Comparison of ENCODE assay signal across 15 cellular contexts in the genomic region with DNA sequence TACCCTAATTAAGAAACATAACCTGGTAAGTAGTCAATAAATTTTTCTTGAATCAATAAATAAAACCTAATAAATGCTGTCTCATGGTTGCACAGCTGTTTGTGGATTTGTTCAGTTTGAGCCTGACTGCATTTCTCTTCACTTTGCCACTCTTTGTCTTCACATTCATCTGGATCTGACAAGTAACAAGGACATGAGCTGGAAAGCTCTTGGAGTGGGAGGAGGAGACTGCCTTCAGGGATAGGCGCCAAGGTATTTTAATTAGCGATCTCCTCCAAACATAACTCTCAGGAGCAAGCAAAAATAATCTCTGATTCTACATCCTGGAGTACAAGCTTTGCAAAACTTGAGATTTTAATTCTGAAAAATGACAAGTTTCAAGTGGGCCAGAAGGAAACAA.
DNase-seq lines count a peak whose midpoint lies in the region; ATAC-seq and TF ChIP-seq lines count a peak whose summit lies in the region.
"Had no signal": no experiment of that assay in that cellular context is flagged by ENCODE, and none has a peak within 500 bp of the region (broad histone marks: within the 10 kb centered on the region; RNA-seq: fewer than 3 reads in every experiment).

No MANE protein-coding gene starts in this region.

- intact Hi-C loops in mammary epithelial cell (cut with micrococcal nuclease) (no loop called here), sciatic nerve (cut with DNase I) (no loop called here)

- CTCF ChIA-PET in mammary epithelial cell (lab: Charles Lee; ENCODE audit: low non-redundant PET), result interaction anchor here (0.7 kb wide), 1 partner anchor 21 kb away, joined by 4 read pairs; no protein-coding TSS in a partner anchor

- H4K20me1 ChIP-seq in mammary epithelial cell (ENCODE audit: insufficient read depth, low read length), result no peaks in the 10 kb centered on the region

- H3K4me2 ChIP-seq in mammary epithelial cell (ENCODE audit: insufficient read depth, low read depth, low read length), result no peak overlapping the region

- dilution Hi-C loops in mammary epithelial cell (cut with HindIII; ENCODE audit: low sequenced_read_pairs), result no loop called here

- H3K9ac ChIP-seq in mammary epithelial cell (ENCODE audit: insufficient read depth, low read length), result no peak overlapping the region
- H3K9ac ChIP-seq in adipocyte (ENCODE audit: low read length), result peak overlapping the region; percentile 17

- no peak for TF ChIP-seq CTCF in mammary epithelial cell (conservative IDR thresholded peaks at IDR 0.05 in 1 of 2, IDR thresholded peaks at IDR 0.05 in 1 of 2; ENCODE audit: extremely low read depth in 1 of 2, insufficient read depth in 1 of 2, low read depth in 1 of 2, low read length in 2 of 2)
- TF ChIP-seq CTCF in fibroblast of villous mesenchyme (IDR thresholded peaks at IDR 0.05; ENCODE audit: insufficient read depth, low read depth, low read length), result no peak
- TF ChIP-seq CTCF in retinal pigment epithelial cell (conservative IDR thresholded peaks at IDR 0.05; ENCODE audit: low read depth, low read length), result no peak
- TF ChIP-seq CTCF in WERI-Rb-1 (IDR thresholded peaks at IDR 0.05; ENCODE audit: low read depth, low read length), result no peak

- H3K4me1 ChIP-seq in mammary epithelial cell (ENCODE audit: insufficient read depth, low read length) (peaks cover 10% of the 10 kb centered on the region), adipocyte (ENCODE audit: control insufficient read depth, insufficient read depth, low read length) (peaks cover 68% of the 10 kb centered on the region)
- H3K4me1 ChIP-seq: uterus had no signal

- no peak overlapping the region for H2AFZ ChIP-seq in mammary epithelial cell (ENCODE audit: low read depth, low read length)

- DNase-seq in T47D (ENCODE audit: low read depth in 1 of 2, low spot score in 1 of 2) (peak; percentile 53 to 87), mammary epithelial cell (no peak), adipocyte (ENCODE audit: low read depth) (no peak), fibroblast of villous mesenchyme (ENCODE audit: low read depth) (peak; percentile 25), retinal pigment epithelial cell (ENCODE audit: low read depth) (peak; percentile 46), WERI-Rb-1 (no peak), sciatic nerve (ENCODE audit: low spot score) (no peak)
- DNase-seq: activated CD4-positive, alpha-beta T cell treated with anti-CD3 and anti-CD28 coated beads, Interleukin-2, amount 10 ng/mL, durations not matched to agents 24 days and 14 days; activated naive CD8-positive, alpha-beta T cell treated with anti-CD3 and anti-CD28 coated beads for 36 hours; C1 segment of cervical spinal cord; NCI-H1417 treated with DMSO at 0.1 percent for 48 hours; NCI-H524 treated with DMSO at 0.1 percent for 48 hours; uterus had no signal

- WGBS in mammary epithelial cell (ENCODE audit: low coverage, missing lambda C conversion rate), result 55% methylated on average over 2 of the region's 2 CpGs

- no peak overlapping the region for H3K27ac ChIP-seq in mammary epithelial cell (ENCODE audit: insufficient read depth, low read depth, low read length)
- no peak overlapping the region for H3K27ac ChIP-seq in WERI-Rb-1
- H3K27ac ChIP-seq: RWPE1, uterus had no signal

- no peak for ATAC-seq in activated CD4-positive, CD25-positive, alpha-beta regulatory T cell treated with anti-CD3 and anti-CD28 coated beads, Interleukin-2, amount 50 U/mL, for 24 hours
- ATAC-seq in sciatic nerve, result no peak

- no peaks in the 10 kb centered on the region for H3K79me2 ChIP-seq in mammary epithelial cell (ENCODE audit: insufficient read depth, low read length)

- H3K27me3 ChIP-seq in mammary epithelial cell (ENCODE audit: insufficient read depth, low read length) (no peaks in the 10 kb centered on the region), adipocyte (replicated peaks; ENCODE audit: control insufficient read depth, insufficient read depth, low read length) (no peaks in the 10 kb centered on the region), WERI-Rb-1 (ENCODE audit: insufficient read depth, low read depth, severe bottlenecking) (no peaks in the 10 kb centered on the region)
- H3K27me3 ChIP-seq: uterus had no signal

- H3K9me3 ChIP-seq in mammary epithelial cell (replicated peaks; ENCODE audit: insufficient read depth, low read length) (no peaks in the 10 kb centered on the region), adipocyte (ENCODE audit: control insufficient read depth, low read length) (no peaks in the 10 kb centered on the region), WERI-Rb-1 (ENCODE audit: severe bottlenecking) (no peaks in the 10 kb centered on the region)
- H3K9me3 ChIP-seq: uterus had no signal

- no peaks in the 10 kb centered on the region for H3K36me3 ChIP-seq in mammary epithelial cell (ENCODE audit: insufficient read depth, low read length)
- H3K36me3 ChIP-seq in adipocyte (ENCODE audit: control insufficient read depth, insufficient read depth, low read length, severe bottlenecking), result no peaks in the 10 kb centered on the region
- no peaks in the 10 kb centered on the region for H3K36me3 ChIP-seq in WERI-Rb-1
- H3K36me3 ChIP-seq: uterus had no signal

- in situ Hi-C loops in T47D (cut with HindIII; ENCODE audit: low pct_unique_long_range_greater_than_20kb, low sequenced_read_pairs) (no loop called here), mammary epithelial cell (cut with MboI; ENCODE audit: low sequenced_read_pairs in 2 of 2) (no loop called here)

- H3K4me3 ChIP-seq in mammary epithelial cell (replicated peaks in 1 of 3; ENCODE audit: insufficient read depth in 1 of 3, low read depth in 2 of 3, low read length in 3 of 3), result no peak overlapping the region
- H3K4me3 ChIP-seq in adipocyte (ENCODE audit: low read length), result peak overlapping the region; percentile 4
- no peak overlapping the region for H3K4me3 ChIP-seq in fibroblast of villous mesenchyme (ENCODE audit: low read depth, low read length)
- H3K4me3 ChIP-seq in retinal pigment epithelial cell (ENCODE audit: low read length), result no peak overlapping the region
- H3K4me3 ChIP-seq in WERI-Rb-1 (ENCODE audit: low read depth, low read length), result no peak overlapping the region
- H3K4me3 ChIP-seq: uterus had no signal

- BruUV-seq in mammary epithelial cell (replicated peaks; lab: Mats Ljungman, UMichigan), result no TSS peak

Comparison
In these comparisons a context has a peak if more than half of its experiments do, and no peak if none do; other contexts are left out.
1. DNase-seq: peak in T47D (2 of 2), fibroblast of villous mesenchyme (single experiment) and retinal pigment epithelial cell (single experiment); none in mammary epithelial cell (single experiment), adipocyte (single experiment), WERI-Rb-1 (single experiment) and sciatic nerve (single experiment).